31 cellular contexts compared by ENCODE assay signal in the genomic region with DNA sequence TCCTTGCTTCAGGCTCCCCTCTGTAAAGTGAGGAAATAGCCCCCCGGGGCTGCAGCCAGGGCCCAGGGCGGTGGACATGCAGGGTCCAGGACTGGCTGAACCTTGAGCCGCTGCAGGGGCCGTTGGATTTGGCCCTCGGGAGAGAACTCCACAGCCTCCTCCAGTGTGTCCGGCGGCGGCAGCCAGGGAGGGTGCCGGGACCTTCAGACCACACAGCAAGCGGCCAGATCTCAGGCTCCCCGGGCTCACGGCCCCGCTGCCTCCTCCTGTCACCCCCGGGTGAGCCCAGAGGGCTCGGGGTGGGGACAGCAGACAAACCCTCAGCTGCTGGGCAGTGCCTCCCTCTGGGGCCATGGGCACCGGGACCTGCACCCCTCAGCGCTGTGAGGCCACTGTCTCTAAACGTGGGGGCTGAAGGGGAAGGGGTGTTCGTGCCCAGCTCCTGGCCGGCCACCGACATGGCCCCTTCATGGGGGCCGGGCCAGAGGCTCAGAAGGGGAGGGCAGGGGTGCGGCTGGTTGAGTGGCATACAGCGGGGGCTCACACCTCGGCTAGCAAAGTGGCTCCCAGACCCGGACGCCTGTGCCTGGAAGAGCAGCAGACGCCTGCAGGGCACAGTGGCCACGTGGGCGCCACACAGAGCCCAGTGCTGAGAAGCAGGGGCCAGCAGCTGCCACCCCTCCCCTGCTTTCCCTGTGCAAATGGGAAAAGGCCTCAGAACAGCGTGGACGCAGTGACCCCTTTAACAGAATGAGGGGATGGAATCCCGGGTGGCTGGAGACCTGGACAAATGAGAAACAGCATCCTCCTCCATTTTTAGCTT.
"Had no signal": no experiment of that assay in that cellular context is flagged by ENCODE, and none has a peak within 500 bp of the region (broad histone marks: within the 10 kb centered on the region; RNA-seq: fewer than 3 reads in every experiment).

No MANE protein-coding gene starts in this region.

- H3K4me1 Mint-ChIP-seq: activated CD4-positive, alpha-beta T cell treated with anti-CD3 and anti-CD28 coated beads, Interleukin-2, amount 10 ng/mL, durations not matched to agents 24 days and 14 days; activated T-helper 17 cell treated with anti-CD3 and anti-CD28 coated beads, Interleukin-2, amount 50 U/mL, for 72 hours had no signal

- H3K36me3 ChIP-seq: cardiac muscle cell had no signal

- H3K27ac Mint-ChIP-seq: activated CD4-positive, alpha-beta T cell treated with anti-CD3 and anti-CD28 coated beads, Interleukin-2, amount 10 ng/mL, durations not matched to agents 24 days and 14 days; activated CD8-positive, alpha-beta T cell treated with anti-CD3 and anti-CD28 coated beads for 36 hours; activated naive CD8-positive, alpha-beta T cell treated with anti-CD3 and anti-CD28 coated beads for 36 hours; activated T-cell treated with anti-CD3 and anti-CD28 coated beads, Interleukin-2, amount 50 U/mL, for 72 hours; activated T-helper 17 cell treated with anti-CD3 and anti-CD28 coated beads, Interleukin-2, amount 50 U/mL, for 72 hours; T-helper 1 cell treated with Interleukin-12 subunit alpha and Interleukin-12 subunit beta and Interleukin-4 antibody, amounts not matched to agents 30 μg/mL and 1 μg/mL, for 36 hours; T-helper 2 cell treated with Interferon-gamma antibody and Interleukin-4, amounts not matched to agents 5 μg/mL and 100 μg/mL, for 36 hours had no signal

- H3K4me2 ChIP-seq: KMS-11 had no signal

- H3K36me3 Mint-ChIP-seq: activated naive CD8-positive, alpha-beta T cell treated with anti-CD3 and anti-CD28 coated beads for 36 hours had no signal

- DNase-seq: activated CD4-positive, alpha-beta T cell treated with anti-CD3 and anti-CD28 coated beads, Interleukin-2, amount 10 ng/mL, durations not matched to agents 24 days and 14 days; activated CD4-positive, alpha-beta T cell treated with anti-CD3 and anti-CD28 coated beads, Interleukin-2, amount 50 U/mL, for 4 hours; activated CD8-positive, alpha-beta T cell treated with anti-CD3 and anti-CD28 coated beads for 36 hours; activated effector memory CD4-positive, alpha-beta T cell treated with anti-CD3 and anti-CD28 coated beads, Interleukin-2, amount 50 U/mL, for 16 hours; activated naive CD4-positive, alpha-beta T cell; activated naive CD4-positive, alpha-beta T cell treated with anti-CD3 and anti-CD28 coated beads, Interleukin-2, amount 50 U/mL, for 16 hours; activated naive CD8-positive, alpha-beta T cell treated with anti-CD3 and anti-CD28 coated beads for 36 hours; activated T-cell treated with anti-CD3 and anti-CD28 coated beads, Interleukin-2, amount 50 U/mL, for 1 hour; activated T-cell treated with anti-CD3 and anti-CD28 coated beads, Interleukin-2, amount 50 U/mL, for 72 hours; amniotic stem cell; aorta; MM.1S; MV-4-11; NCI-H1092; NCI-H1436; NCI-H1694 treated with DMSO at 0.1 percent for 48 hours; NCI-H2029; NCI-H2107; NCI-H2171; NCI-H510A; NCI-H748 treated with DMSO at 0.1 percent for 48 hours; NK-92 treated with Interleukin-12 subunit alpha and Interleukin-12 subunit beta, amount 100 ng/mL, for 24 hours; PC-3; Right ventricle myocardium superior had no signal

- FAIRE-seq: RCC 7860, TTC549 had no signal

- ATAC-seq: activated CD8-positive, alpha-beta T cell treated with anti-CD3 and anti-CD28 coated beads for 36 hours; activated T-cell treated with anti-CD3 and anti-CD28 coated beads, Interleukin-2, amount 50 U/mL, for 72 hours; activated T-helper 17 cell treated with anti-CD3 and anti-CD28 coated beads, Interleukin-2, amount 50 U/mL, for 72 hours; PC-3 had no signal

- H3K4me3 ChIP-seq: cardiac muscle cell had no signal

- H3K4me3 Mint-ChIP-seq: activated CD4-positive, alpha-beta T cell treated with anti-CD3 and anti-CD28 coated beads, Interleukin-2, amount 10 ng/mL, durations not matched to agents 24 days and 14 days; activated CD8-positive, alpha-beta T cell treated with anti-CD3 and anti-CD28 coated beads for 36 hours; activated naive CD8-positive, alpha-beta T cell treated with anti-CD3 and anti-CD28 coated beads for 36 hours; activated T-cell treated with anti-CD3 and anti-CD28 coated beads, Interleukin-2, amount 50 U/mL, for 72 hours; activated T-helper 17 cell treated with anti-CD3 and anti-CD28 coated beads, Interleukin-2, amount 50 U/mL, for 72 hours; T-helper 1 cell treated with Interleukin-12 subunit alpha and Interleukin-12 subunit beta and Interleukin-4 antibody, amounts not matched to agents 30 μg/mL and 1 μg/mL, for 36 hours; T-helper 2 cell treated with Interferon-gamma antibody and Interleukin-4, amounts not matched to agents 5 μg/mL and 100 μg/mL, for 36 hours had no signal

- H3K27ac ChIP-seq: cardiac muscle cell, KMS-11 had no signal

- H3K9me3 Mint-ChIP-seq: activated CD4-positive, alpha-beta T cell treated with anti-CD3 and anti-CD28 coated beads, Interleukin-2, amount 10 ng/mL, durations not matched to agents 24 days and 14 days; activated CD8-positive, alpha-beta T cell treated with anti-CD3 and anti-CD28 coated beads for 36 hours; activated naive CD8-positive, alpha-beta T cell treated with anti-CD3 and anti-CD28 coated beads for 36 hours; activated T-cell treated with anti-CD3 and anti-CD28 coated beads, Interleukin-2, amount 50 U/mL, for 72 hours; activated T-helper 17 cell treated with anti-CD3 and anti-CD28 coated beads, Interleukin-2, amount 50 U/mL, for 72 hours; T-helper 1 cell treated with Interleukin-12 subunit alpha and Interleukin-12 subunit beta and Interleukin-4 antibody, amounts not matched to agents 30 μg/mL and 1 μg/mL, for 36 hours; T-helper 2 cell treated with Interferon-gamma antibody and Interleukin-4, amounts not matched to agents 5 μg/mL and 100 μg/mL, for 36 hours had no signal

- H3K9ac ChIP-seq: KMS-11 had no signal
